8 cellular contexts compared by ENCODE assay signal in genomic region chr16:10942352-10943297, GRCh38. TPM values are rescaled to one million over a fixed set of nuclear protein-coding genes. Genes with fewer than 3 reads are reported as not detected.
A peak's percentile ranks its signal among the peaks of the same experiment; 100 is the strongest.
DNase-seq lines count a peak whose midpoint lies in the region; ATAC-seq, FAIRE-seq and TF ChIP-seq lines count a peak whose summit lies in the region.

DEXI (minus strand) TSS chr16:10942468; CDS start chr16:10942005, 463 bp downstream.

- H3K27me3 ChIP-seq in mucosa of stomach (ENCODE audit: control insufficient read depth, insufficient read depth, low read length), result no peaks in the 10 kb centered on the region

- TF ChIP-seq CTCF in D721Med (IDR thresholded peaks at IDR 0.05; ENCODE audit: insufficient read depth, missing control alignments) (no peak), OCI-LY7 (conservative IDR thresholded peaks at IDR 0.05; ENCODE audit: low read length) (no peak; the same call in 1 of the 2 replicates), epithelial cell of proximal tubule (conservative IDR thresholded peaks at IDR 0.05; ENCODE audit: low read depth, low read length) (peak; percentile 2)

- ATAC-seq in GM21447 (IDR thresholded peaks at IDR 0.05; ENCODE audit: unreplicated experiment), result peak; percentile 52

- intact Hi-C loops in OCI-LY7 (cut with micrococcal nuclease; ENCODE audit: unreplicated experiment), result loop anchor here (5.0 to 10.0 kb wide), 3 partner anchors 65 to 1848 kb away; partner anchors contain the start of genes ATF7IP2, CIITA and HAPSTR1

- H3K9ac ChIP-seq in mucosa of stomach (ENCODE audit: low read length), result peak within 1 kb of the TSS; percentile 66

- POLR2A ChIA-PET in OCI-LY7 (lab: Charles Lee), result interaction anchor here (0.6 to 1.3 kb wide), 4 partner anchors 10 to 1079 kb away, joined by 3 to 4 read pairs (median 3); partner anchors contain the start of genes CIITA and NUBP1

- H3K4me3 ChIP-seq in OCI-LY7 (ENCODE audit: low read depth, low read length, poor library complexity, severe bottlenecking) (peak within 1 kb of the TSS; percentile 74), epithelial cell of proximal tubule (ENCODE audit: low read depth, low read length) (peak within 1 kb of the TSS; percentile 65), mucosa of stomach (ENCODE audit: low read length) (peak within 1 kb of the TSS; percentile 66)

- H3K4me1 ChIP-seq in OCI-LY7 (ENCODE audit: insufficient read depth, low read length, poor library complexity, severe bottlenecking) (peaks cover 66% of the 10 kb centered on the region), mucosa of stomach (ENCODE audit: control insufficient read depth, insufficient read depth, low read length) (peaks cover 60% of the 10 kb centered on the region)

- H3K9me2 ChIP-seq in OCI-LY7 (ENCODE audit: insufficient read depth, low read length), result no peaks in the 10 kb centered on the region

- peak within 1 kb of the TSS; percentile 24 for H3K27ac ChIP-seq in OCI-LY7 (ENCODE audit: low read depth, low read length, poor library complexity, severe bottlenecking)

- H4K20me1 ChIP-seq in OCI-LY7 (ENCODE audit: insufficient read depth, low read length), result 0 out of 2 replicates have a peak, but pooled peaks cover 14% of the 10 kb centered on the region

- FAIRE-seq in D721Med (lab: Jason Lieb, UNC), result no peak

- CTCF ChIA-PET in OCI-LY7 (lab: Charles Lee; ENCODE audit: unreplicated experiment), result interaction anchor here (0.5 to 1.0 kb wide), 4 partner anchors 12 to 190 kb away, joined by 3 to 7 read pairs (median 4); no protein-coding TSS in a partner anchor

- H2AFZ ChIP-seq in OCI-LY7 (ENCODE audit: low read length), result peak within 1 kb of the TSS; percentile 78

- no peaks in the 10 kb centered on the region for H3K9me3 ChIP-seq in OCI-LY7 (ENCODE audit: low read length)
- no peaks in the 10 kb centered on the region for H3K9me3 ChIP-seq in mucosa of stomach (ENCODE audit: control insufficient read depth, low read length)

- H3K36me3 ChIP-seq in OCI-LY7 (ENCODE audit: insufficient read depth, low read length) (no peaks in the 10 kb centered on the region), mucosa of stomach (ENCODE audit: control insufficient read depth, insufficient read depth, low read length) (no peaks in the 10 kb centered on the region)

- peak; percentile 96 for DNase-seq in D721Med (ENCODE audit: insufficient read length, low spot score)
- DNase-seq in HuH-7 (ENCODE audit: low spot score), result peak; percentile 97
- peak; percentile 96 for DNase-seq in OCI-LY7 (ENCODE audit: low spot score)
- DNase-seq in activated T-cell treated with anti-CD3 and anti-CD28 coated beads for 48 hours (ENCODE audit: low read depth), result peak; percentile 95
- DNase-seq in epithelial cell of proximal tubule (ENCODE audit: low read depth), result peak; percentile 50
- peak; percentile 91 to 92 for DNase-seq in stimulated activated CD8-positive, alpha-beta memory T cell treated with anti-CD3 and anti-CD28 coated beads, Interleukin-7, amount 100 ng/mL, for 1 hour (ENCODE audit: low read depth in 2 of 2)

- peaks cover 31% of the 10 kb centered on the region for H3K79me2 ChIP-seq in OCI-LY7 (ENCODE audit: insufficient read depth, low read depth, low read length)

- BruUV-seq in OCI-LY7 (replicated peaks; lab: Mats Ljungman, UMichigan), result no TSS peak

- peak within 1 kb of the TSS; percentile 75 for H3K4me2 ChIP-seq in OCI-LY7 (ENCODE audit: low read length)

RNA-seq across cellular contexts. Expression of gene DEXI, which starts in this region (rescaled TPM):
- 12.7 and 17.6 TPM in 2 replicates for total RNA-seq in OCI-LY7 (2014; rRNA removed; shearing (Covaris generic))
- total RNA-seq in OCI-LY7 (2022) (13.5 and 15.1 TPM in 2 replicates), epithelial cell of proximal tubule (43.9 and 63.4 TPM in 2 replicates)

Comparison
In these comparisons a context has a peak if more than half of its experiments do, and no peak if none do; other contexts are left out.
1. Peak in every context shown above with its lines: DNase-seq, ATAC-seq, H3K4me3 ChIP-seq and H3K27ac ChIP-seq.